Comparison of ENCODE assay signal across 18 cellular contexts in the genomic region with DNA sequence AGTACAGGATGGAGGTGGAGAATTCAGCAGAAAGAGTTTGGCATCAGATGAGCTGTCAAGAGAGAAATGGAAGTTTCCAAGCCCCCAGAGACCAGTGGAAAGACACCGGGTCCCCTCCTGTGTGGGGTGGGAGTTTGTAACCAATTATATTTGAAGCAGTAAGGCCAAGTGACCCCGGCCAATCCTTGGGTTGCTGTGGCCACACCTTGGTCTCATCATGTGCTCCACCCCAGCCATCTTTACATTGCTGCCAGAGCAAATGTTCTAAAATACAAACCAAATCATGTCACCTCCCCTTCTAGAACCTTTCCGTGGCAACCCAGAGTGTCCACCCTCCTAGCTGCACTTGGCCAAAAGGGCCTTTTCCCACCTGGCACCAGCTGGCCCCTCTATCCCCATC.
A peak's percentile ranks its signal among the peaks of the same experiment; 100 is the strongest.
DNase-seq lines count a peak whose midpoint lies in the region; ATAC-seq and TF ChIP-seq lines count a peak whose summit lies in the region.
"Had no signal": no experiment of that assay in that cellular context is flagged by ENCODE, and none has a peak within 500 bp of the region (broad histone marks: within the 10 kb centered on the region; RNA-seq: fewer than 3 reads in every experiment).

No MANE protein-coding gene starts in this region.

- H3K27me3 ChIP-seq in CD8-positive, alpha-beta T cell (ENCODE audit: insufficient read depth, low read length) = no peaks in the 10 kb centered on the region
- H3K27me3 ChIP-seq: BE2C, upper lobe of left lung had no signal

- ATAC-seq in activated CD4-positive, alpha-beta T cell treated with anti-CD3 and anti-CD28 coated beads for 36 hours = no peak
- ATAC-seq in CD8-positive, alpha-beta T cell = no peak
- no peak for ATAC-seq in HG02798 (IDR thresholded peaks at IDR 0.05; ENCODE audit: poor library complexity, unreplicated experiment)
- ATAC-seq: sciatic nerve had no signal

- H3K27ac ChIP-seq in CD8-positive, alpha-beta T cell (ENCODE audit: low read depth, low read length) = peak overlapping the region; percentile 51
- H3K27ac ChIP-seq in RWPE1 = no peak overlapping the region
- H3K27ac ChIP-seq: upper lobe of left lung had no signal

- intact Hi-C loops in activated CD4-positive, alpha-beta T cell treated with anti-CD3 and anti-CD28 coated beads for 36 hours (cut with DNase I, micrococcal nuclease) = no loop called here
- intact Hi-C loops in CD8-positive, alpha-beta T cell (cut with DNase I, micrococcal nuclease) = loop anchor here in 1 of 2 experiments (2.0 kb wide), 1 partner anchor 23 kb away; no protein-coding TSS in a partner anchor
- intact Hi-C loops in activated T-helper 1 cell treated with anti-CD3 and anti-CD28 coated beads, Interleukin-12 subunit alpha, Interleukin-12 subunit beta, Interleukin-2, Interleukin-4 antibody, amounts not matched to agents 30 ng/mL and 10 ng/mL and 1 ng/mL, durations not matched to agents 14 hours and 24 hours and 36 hours (cut with micrococcal nuclease) = no loop called here
- intact Hi-C loops in posterior vena cava (cut with DNase I) = no loop called here

- POLR2A ChIA-PET in activated CD4-positive, alpha-beta T cell treated with anti-CD3 and anti-CD28 coated beads for 36 hours (lab: Charles Lee) = interaction anchor here (0.6 kb wide), 1 partner anchor 15 kb away, joined by 4 read pairs; no protein-coding TSS in a partner anchor
- POLR2A ChIA-PET in CD8-positive, alpha-beta T cell (lab: Charles Lee) = no interaction called here
- POLR2A ChIA-PET in RWPE1 (lab: Yijun Ruan, JAX; ENCODE audit: low non-redundant PET) = no interaction called here

- H3K4me1 ChIP-seq in CD8-positive, alpha-beta T cell (ENCODE audit: insufficient read depth, low read length) = peaks cover 35% of the 10 kb centered on the region
- H3K4me1 ChIP-seq: upper lobe of left lung had no signal

- no peaks in the 10 kb centered on the region for H3K36me3 Mint-ChIP-seq in activated CD4-positive, alpha-beta T cell treated with anti-CD3 and anti-CD28 coated beads for 36 hours (ENCODE audit: low read depth)
- no peaks in the 10 kb centered on the region for H3K36me3 Mint-ChIP-seq in CD8-positive, alpha-beta T cell
- H3K36me3 Mint-ChIP-seq in activated T-helper 1 cell treated with anti-CD3 and anti-CD28 coated beads, Interleukin-12 subunit alpha, Interleukin-12 subunit beta, Interleukin-2, Interleukin-4 antibody, amounts not matched to agents 30 ng/mL and 10 ng/mL and 1 ng/mL, durations not matched to agents 14 hours and 24 hours and 36 hours (ENCODE audit: low read depth) = peaks cover 2% of the 10 kb centered on the region

- H3K4me3 Mint-ChIP-seq in activated CD4-positive, alpha-beta T cell treated with anti-CD3 and anti-CD28 coated beads for 36 hours = no peak overlapping the region
- no peak overlapping the region for H3K4me3 Mint-ChIP-seq in CD8-positive, alpha-beta T cell
- peak overlapping the region; percentile 25 for H3K4me3 Mint-ChIP-seq in activated T-helper 1 cell treated with anti-CD3 and anti-CD28 coated beads, Interleukin-12 subunit alpha, Interleukin-12 subunit beta, Interleukin-2, Interleukin-4 antibody, amounts not matched to agents 30 ng/mL and 10 ng/mL and 1 ng/mL, durations not matched to agents 14 hours and 24 hours and 36 hours
- H3K4me3 Mint-ChIP-seq: dendritic cell treated with granulocyte-macrophage colony-stimulating factor and Interleukin-4, amounts not matched to agents 40 ng/mL and 50 ng/mL, for 4 days had no signal

- no peaks in the 10 kb centered on the region for H3K9me3 ChIP-seq in CD8-positive, alpha-beta T cell (ENCODE audit: low read length)

- no peak for DNase-seq in activated CD4-positive, alpha-beta T cell treated with anti-CD3 and anti-CD28 coated beads for 36 hours
- DNase-seq in activated CD4-positive, alpha-beta T cell treated with anti-CD3 and anti-CD28 coated beads for 4 hours = no peak
- no peak for DNase-seq in CD8-positive, alpha-beta T cell
- DNase-seq in activated T-helper 1 cell treated with anti-CD3 and anti-CD28 coated beads, Interleukin-12 subunit alpha, Interleukin-12 subunit beta, Interleukin-2, Interleukin-4 antibody, amounts not matched to agents 30 ng/mL and 10 ng/mL and 1 ng/mL, durations not matched to agents 14 hours and 24 hours and 36 hours (ENCODE audit: low spot score) = no peak
- peak; percentile 50 for DNase-seq in posterior vena cava (ENCODE audit: low spot score)
- no peak for DNase-seq in NCI-H2196 (lab: John Stamatoyannopoulos, UW; ENCODE audit: unreplicated experiment)
- no peak for DNase-seq in RWPE1 (ENCODE audit: low spot score)
- DNase-seq: BE2C; HCEC 1CT; NCI-H1436; NCI-H2171 treated with DMSO at 0.1 percent for 48 hours; NCI-H774; SIG-M5; stimulated activated naive CD4-positive, alpha-beta T cell treated with Interleukin-2 at 50 U/mL for 16 hours; upper lobe of left lung had no signal

- H3K27ac Mint-ChIP-seq in activated CD4-positive, alpha-beta T cell treated with anti-CD3 and anti-CD28 coated beads for 36 hours = peak overlapping the region; percentile 95
- H3K27ac Mint-ChIP-seq in CD8-positive, alpha-beta T cell = peak overlapping the region; percentile 93
- H3K27ac Mint-ChIP-seq in activated T-helper 1 cell treated with anti-CD3 and anti-CD28 coated beads, Interleukin-12 subunit alpha, Interleukin-12 subunit beta, Interleukin-2, Interleukin-4 antibody, amounts not matched to agents 30 ng/mL and 10 ng/mL and 1 ng/mL, durations not matched to agents 14 hours and 24 hours and 36 hours = peak overlapping the region; percentile 81
- H3K27ac Mint-ChIP-seq: dendritic cell treated with granulocyte-macrophage colony-stimulating factor and Interleukin-4, amounts not matched to agents 40 ng/mL and 50 ng/mL, for 4 days had no signal

- peaks cover 3% of the 10 kb centered on the region for H3K9me3 Mint-ChIP-seq in activated CD4-positive, alpha-beta T cell treated with anti-CD3 and anti-CD28 coated beads for 36 hours (ENCODE audit: low read depth)
- H3K9me3 Mint-ChIP-seq in CD8-positive, alpha-beta T cell = no peaks in the 10 kb centered on the region
- H3K9me3 Mint-ChIP-seq in activated T-helper 1 cell treated with anti-CD3 and anti-CD28 coated beads, Interleukin-12 subunit alpha, Interleukin-12 subunit beta, Interleukin-2, Interleukin-4 antibody, amounts not matched to agents 30 ng/mL and 10 ng/mL and 1 ng/mL, durations not matched to agents 14 hours and 24 hours and 36 hours = peaks cover under 1% of the 10 kb centered on the region

- peaks cover 33% of the 10 kb centered on the region for H3K4me1 Mint-ChIP-seq in activated CD4-positive, alpha-beta T cell treated with anti-CD3 and anti-CD28 coated beads for 36 hours
- peaks cover 36% of the 10 kb centered on the region for H3K4me1 Mint-ChIP-seq in CD8-positive, alpha-beta T cell (ENCODE audit: low read depth)
- peaks cover 45% of the 10 kb centered on the region for H3K4me1 Mint-ChIP-seq in activated T-helper 1 cell treated with anti-CD3 and anti-CD28 coated beads, Interleukin-12 subunit alpha, Interleukin-12 subunit beta, Interleukin-2, Interleukin-4 antibody, amounts not matched to agents 30 ng/mL and 10 ng/mL and 1 ng/mL, durations not matched to agents 14 hours and 24 hours and 36 hours (ENCODE audit: low read depth)

- TF ChIP-seq CTCF in CD8-positive, alpha-beta T cell (IDR thresholded peaks at IDR 0.05) = no peak
- TF ChIP-seq CTCF in RWPE1 (conservative IDR thresholded peaks at IDR 0.05; ENCODE audit: low read depth) = no peak

- no peaks in the 10 kb centered on the region for H3K36me3 ChIP-seq in CD8-positive, alpha-beta T cell (ENCODE audit: insufficient read depth, low read length)
- H3K36me3 ChIP-seq: BE2C, upper lobe of left lung had no signal

- H3K4me3 ChIP-seq in CD8-positive, alpha-beta T cell (ENCODE audit: low read depth, low read length) = no peak overlapping the region
- H3K4me3 ChIP-seq: upper lobe of left lung had no signal

- H3K27me3 Mint-ChIP-seq in activated CD4-positive, alpha-beta T cell treated with anti-CD3 and anti-CD28 coated beads for 36 hours = no peaks in the 10 kb centered on the region
- no peaks in the 10 kb centered on the region for H3K27me3 Mint-ChIP-seq in CD8-positive, alpha-beta T cell (ENCODE audit: low read depth)
- no peaks in the 10 kb centered on the region for H3K27me3 Mint-ChIP-seq in activated T-helper 1 cell treated with anti-CD3 and anti-CD28 coated beads, Interleukin-12 subunit alpha, Interleukin-12 subunit beta, Interleukin-2, Interleukin-4 antibody, amounts not matched to agents 30 ng/mL and 10 ng/mL and 1 ng/mL, durations not matched to agents 14 hours and 24 hours and 36 hours (ENCODE audit: insufficient read depth)
- H3K27me3 Mint-ChIP-seq: dendritic cell treated with granulocyte-macrophage colony-stimulating factor and Interleukin-4, amounts not matched to agents 40 ng/mL and 50 ng/mL, for 4 days had no signal

- CTCF ChIA-PET in activated CD4-positive, alpha-beta T cell treated with anti-CD3 and anti-CD28 coated beads for 36 hours (lab: Charles Lee) = interaction anchor here (1.1 to 2.1 kb wide), 4 partner anchors 18 to 24 kb away, joined by 3 to 6 read pairs (median 5); no protein-coding TSS in a partner anchor
- CTCF ChIA-PET in CD8-positive, alpha-beta T cell (lab: Charles Lee) = interaction anchor here (0.6 to 2.2 kb wide), 5 partner anchors 10 to 224 kb away, joined by 3 to 12 read pairs (median 4); no protein-coding TSS in a partner anchor
- CTCF ChIA-PET in RWPE1 (lab: Yijun Ruan, JAX) = interaction anchor here (0.5 kb wide), 1 partner anchor 24 kb away, joined by 3 read pairs; no protein-coding TSS in a partner anchor
